27 cellular contexts compared by ENCODE assay signal in genomic region chr10:109778993-109779392, GRCh38.
"Had no signal": no experiment of that assay in that cellular context is flagged by ENCODE, and none has a peak within 500 bp of the region (broad histone marks: within the 10 kb centered on the region; RNA-seq: fewer than 3 reads in every experiment).

No MANE protein-coding gene starts in this region.

- H3K4me2 ChIP-seq: hepatocyte had no signal

- H3K79me2 ChIP-seq: hepatocyte had no signal

- H3K9me3 ChIP-seq: gastroesophageal sphincter, heart left ventricle, left lung, lower lobe of right lung, mucosa of descending colon had no signal

- H3K4me3 ChIP-seq: coronary artery, dorsolateral prefrontal cortex, gastroesophageal sphincter, heart left ventricle, hepatocyte, left lung, lower lobe of right lung, mucosa of descending colon had no signal

- ATAC-seq: esophagus mucosa, foreskin keratinocyte, gastroesophageal sphincter, heart left ventricle, left lung, left ventricle myocardium superior, lower lobe of right lung, mucosa of descending colon had no signal

- FAIRE-seq: colon, endometrium, frontal cortex, kidney had no signal

- H3K4me1 ChIP-seq: foreskin keratinocyte, gastroesophageal sphincter, heart left ventricle, left lung, lower lobe of right lung had no signal

- H3K27ac Mint-ChIP-seq: immature natural killer cell, mesothelial cell of epicardium, naive B cell had no signal

- H3K27ac ChIP-seq: coronary artery, dorsolateral prefrontal cortex, epithelial cell of prostate, foreskin keratinocyte, gastroesophageal sphincter, heart left ventricle, hepatocyte, left lung, lower lobe of right lung had no signal

- H2AFZ ChIP-seq: hepatocyte had no signal

- H3K27me3 ChIP-seq: foreskin keratinocyte, gastroesophageal sphincter, heart left ventricle, hepatocyte, left lung had no signal

- H3K4me1 Mint-ChIP-seq: immature natural killer cell, mesothelial cell of epicardium, naive B cell had no signal

- H3K9me3 Mint-ChIP-seq: mesothelial cell of epicardium, naive B cell had no signal

- H3K36me3 Mint-ChIP-seq: immature natural killer cell, mesothelial cell of epicardium, naive B cell had no signal

- DNase-seq: dermis blood vessel endothelial cell; dorsolateral prefrontal cortex; effector CD4-positive, alpha-beta T cell; effector memory CD4-positive, alpha-beta T cell; erythroblast; foreskin keratinocyte; heart left ventricle; hypothalamus; immature natural killer cell; islet precursor cell; kidney; kidney glomerular epithelial cell; left ventricle myocardium superior; lower lobe of right lung; mesenchymal stem cell; mucosa of descending colon; naive B cell had no signal

- H3K36me3 ChIP-seq: gastroesophageal sphincter, heart left ventricle, left lung, lower lobe of right lung had no signal

- H3K4me3 Mint-ChIP-seq: immature natural killer cell, mesothelial cell of epicardium had no signal
